1 cellular context compared by ENCODE assay signal in the genomic region with DNA sequence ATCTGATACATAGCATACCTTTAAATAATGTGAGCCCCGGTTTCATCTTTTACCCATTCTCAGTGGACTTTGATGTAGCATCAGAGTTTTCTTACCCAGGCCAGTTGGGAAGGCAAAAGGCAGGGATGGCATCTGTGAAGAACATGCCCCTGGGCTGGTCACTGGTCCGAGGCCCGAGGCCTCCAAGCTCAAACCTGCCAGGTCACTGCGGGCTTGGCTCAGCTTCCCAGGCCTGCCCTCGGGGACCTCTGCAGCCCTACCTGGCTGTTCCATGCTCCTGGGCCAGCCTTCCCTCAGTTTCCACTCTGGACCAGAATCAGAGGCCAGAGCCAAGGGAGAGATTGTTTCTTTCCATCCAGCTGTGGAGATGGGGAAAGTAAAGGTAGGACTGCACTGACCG.
TF ChIP-seq lines count a peak whose summit lies in the region.

No MANE protein-coding gene starts in this region.

TF ChIP-seq in WTC11, 78 proteins besides CTCF, POLR2A, EP300 and RAD21 (continued from another document):
- TF ChIP-seq, protein P1, sequence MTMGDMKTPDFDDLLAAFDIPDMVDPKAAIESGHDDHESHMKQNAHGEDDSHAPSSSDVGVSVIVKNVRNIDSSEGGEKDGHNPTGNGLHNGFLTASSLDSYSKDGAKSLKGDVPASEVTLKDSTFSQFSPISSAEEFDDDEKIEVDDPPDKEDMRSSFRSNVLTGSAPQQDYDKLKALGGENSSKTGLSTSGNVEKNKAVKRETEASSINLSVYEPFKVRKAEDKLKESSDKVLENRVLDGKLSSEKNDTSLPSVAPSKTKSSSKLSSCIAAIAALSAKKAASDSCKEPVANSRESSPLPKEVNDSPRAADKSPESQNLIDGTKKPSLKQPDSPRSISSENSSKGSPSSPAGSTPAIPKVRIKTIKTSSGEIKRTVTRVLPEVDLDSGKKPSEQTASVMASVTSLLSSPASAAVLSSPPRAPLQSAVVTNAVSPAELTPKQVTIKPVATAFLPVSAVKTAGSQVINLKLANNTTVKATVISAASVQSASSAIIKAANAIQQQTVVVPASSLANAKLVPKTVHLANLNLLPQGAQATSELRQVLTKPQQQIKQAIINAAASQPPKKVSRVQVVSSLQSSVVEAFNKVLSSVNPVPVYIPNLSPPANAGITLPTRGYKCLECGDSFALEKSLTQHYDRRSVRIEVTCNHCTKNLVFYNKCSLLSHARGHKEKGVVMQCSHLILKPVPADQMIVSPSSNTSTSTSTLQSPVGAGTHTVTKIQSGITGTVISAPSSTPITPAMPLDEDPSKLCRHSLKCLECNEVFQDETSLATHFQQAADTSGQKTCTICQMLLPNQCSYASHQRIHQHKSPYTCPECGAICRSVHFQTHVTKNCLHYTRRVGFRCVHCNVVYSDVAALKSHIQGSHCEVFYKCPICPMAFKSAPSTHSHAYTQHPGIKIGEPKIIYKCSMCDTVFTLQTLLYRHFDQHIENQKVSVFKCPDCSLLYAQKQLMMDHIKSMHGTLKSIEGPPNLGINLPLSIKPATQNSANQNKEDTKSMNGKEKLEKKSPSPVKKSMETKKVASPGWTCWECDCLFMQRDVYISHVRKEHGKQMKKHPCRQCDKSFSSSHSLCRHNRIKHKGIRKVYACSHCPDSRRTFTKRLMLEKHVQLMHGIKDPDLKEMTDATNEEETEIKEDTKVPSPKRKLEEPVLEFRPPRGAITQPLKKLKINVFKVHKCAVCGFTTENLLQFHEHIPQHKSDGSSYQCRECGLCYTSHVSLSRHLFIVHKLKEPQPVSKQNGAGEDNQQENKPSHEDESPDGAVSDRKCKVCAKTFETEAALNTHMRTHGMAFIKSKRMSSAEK (CRISPR knock-in tag; IDR thresholded peaks at IDR 0.05; ENCODE audit: borderline replicate concordance), result no peak
- TF ChIP-seq IRF2 (CRISPR knock-in tag; IDR thresholded peaks at IDR 0.05; ENCODE audit: borderline replicate concordance, low read depth) (no peak), MXD4 (CRISPR knock-in tag; IDR thresholded peaks at IDR 0.05; ENCODE audit: borderline replicate concordance) (no peak), SMAD3 (CRISPR knock-in tag; IDR thresholded peaks at IDR 0.05; ENCODE audit: borderline replicate concordance) (no peak)
- TF ChIP-seq, protein P2, sequence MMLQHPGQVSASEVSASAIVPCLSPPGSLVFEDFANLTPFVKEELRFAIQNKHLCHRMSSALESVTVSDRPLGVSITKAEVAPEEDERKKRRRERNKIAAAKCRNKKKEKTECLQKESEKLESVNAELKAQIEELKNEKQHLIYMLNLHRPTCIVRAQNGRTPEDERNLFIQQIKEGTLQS (CRISPR knock-in tag; conservative IDR thresholded peaks at IDR 0.05), result no peak
